ENCODE assay signal across 8 cellular contexts in genomic region chr14:72516936-72517408, GRCh38.
DNase-seq lines count a peak whose midpoint lies in the region; ATAC-seq and TF ChIP-seq lines count a peak whose summit lies in the region.

No MANE protein-coding gene starts in this region.

- H2AFZ ChIP-seq in parathyroid adenoma: peak overlapping the region; percentile 65

- H3K4me3 Mint-ChIP-seq in CD8-positive, alpha-beta memory T cell: peak overlapping the region in 3 of 7 donors; percentile 35 to 47 (median 45)

- no peak for TF ChIP-seq EP300 in gastroesophageal sphincter (IDR thresholded peaks at IDR 0.05)

- H3K36me3 Mint-ChIP-seq in CD8-positive, alpha-beta memory T cell: no peaks in the 10 kb centered on the region

- no peak overlapping the region for H3K27ac ChIP-seq in CD8-positive, alpha-beta memory T cell (ENCODE audit: low read depth, low read length)
- H3K27ac ChIP-seq in HL-60 (replicated peaks) (no peak overlapping the region), gastroesophageal sphincter (no peak overlapping the region), parathyroid adenoma (peak overlapping the region; percentile 52), upper lobe of right lung (no peak overlapping the region)

- H3K79me2 ChIP-seq in parathyroid adenoma: no peaks in the 10 kb centered on the region

- H3K4me2 ChIP-seq in parathyroid adenoma (ENCODE audit: low read length): peak overlapping the region; percentile 54

- H3K27me3 Mint-ChIP-seq in CD8-positive, alpha-beta memory T cell: peaks cover 0 to 3% of the 10 kb centered on the region in 2 donors

- peaks cover 51 to 55% (median 53%) of the 10 kb centered on the region in 3 donors for H3K4me1 Mint-ChIP-seq in CD8-positive, alpha-beta memory T cell

- intact Hi-C loops in upper lobe of right lung (cut with DNase I): loop anchor here (5.0 kb wide), 1 partner anchor 390 kb away; no protein-coding TSS in a partner anchor

- no peak for TF ChIP-seq POLR2A in gastroesophageal sphincter (IDR thresholded peaks at IDR 0.05)

- peak; percentile 58 to 78 (median 64) for DNase-seq in CD8-positive, alpha-beta memory T cell
- DNase-seq in HL-60 (ENCODE audit: low read depth in 1 of 2, low spot score in 1 of 2) (peak in 1 of 2 experiments; percentile 15), RPMI7951 (ENCODE audit: low read depth) (peak; percentile 82), upper lobe of right lung (no peak)
- DNase-seq in activated gamma-delta T cell treated with anti-CD3 and anti-CD28 coated beads, Interleukin-2, amount 50 U/mL, for 16 hours (ENCODE audit: low read depth): peak; percentile 65

- POLR2A ChIA-PET in CD8-positive, alpha-beta memory T cell (lab: Charles Lee): no interaction called here

- peaks cover 34% of the 10 kb centered on the region for H3K4me1 ChIP-seq in CD8-positive, alpha-beta memory T cell (ENCODE audit: insufficient read depth, low read length)
- peaks cover 0 to 7% (median 0%) of the 10 kb centered on the region in 3 donors for H3K4me1 ChIP-seq in gastroesophageal sphincter
- peaks cover 23% of the 10 kb centered on the region for H3K4me1 ChIP-seq in parathyroid adenoma
- no peaks in the 10 kb centered on the region for H3K4me1 ChIP-seq in upper lobe of right lung

- H3K4me3 ChIP-seq in CD8-positive, alpha-beta memory T cell (ENCODE audit: low read length): no peak overlapping the region
- H3K4me3 ChIP-seq in HL-60 (replicated peaks; ENCODE audit: insufficient read depth, low read length) (no peak overlapping the region), gastroesophageal sphincter (no peak overlapping the region), parathyroid adenoma (ENCODE audit: low read depth, low read length) (peak overlapping the region; percentile 15), upper lobe of right lung (no peak overlapping the region)

- peaks cover 0 to 2% (median 0%) of the 10 kb centered on the region in 5 donors for H3K9me3 Mint-ChIP-seq in CD8-positive, alpha-beta memory T cell

- no peak overlapping the region for H3K9ac ChIP-seq in parathyroid adenoma

- WGBS in gastroesophageal sphincter (ENCODE audit: low coverage in 1 of 2), 2 donors: 19 to 40% methylated on average over 3 to 5 of the region's 5 CpGs

- no peaks in the 10 kb centered on the region for H3K36me3 ChIP-seq in CD8-positive, alpha-beta memory T cell (ENCODE audit: insufficient read depth, low read length)
- H3K36me3 ChIP-seq in gastroesophageal sphincter (no peaks in the 10 kb centered on the region), parathyroid adenoma (ENCODE audit: control insufficient read depth, insufficient read depth, low read length) (no peaks in the 10 kb centered on the region), upper lobe of right lung (no peaks in the 10 kb centered on the region)

- ATAC-seq in gastroesophageal sphincter: peak; percentile 65
- peak; percentile 83 for ATAC-seq in upper lobe of right lung
- no peak for ATAC-seq in GM19035 (IDR thresholded peaks at IDR 0.05; ENCODE audit: unreplicated experiment)

- H3K27ac Mint-ChIP-seq in CD8-positive, alpha-beta memory T cell: peak overlapping the region in 1 of 8 donors; percentile 6

- CTCF ChIA-PET in CD8-positive, alpha-beta memory T cell (lab: Charles Lee): interaction anchor here (0.8 to 10.0 kb wide), 19 partner anchors 11 to 433 kb away, joined by 3 to 138 read pairs (median 5); partner anchors contain the start of gene DPF3

- no peaks in the 10 kb centered on the region for H3K27me3 ChIP-seq in CD8-positive, alpha-beta memory T cell (ENCODE audit: insufficient read depth, low read length, poor library complexity, severe bottlenecking)
- no peaks in the 10 kb centered on the region for H3K27me3 ChIP-seq in HL-60 (ENCODE audit: insufficient read depth, poor library complexity, severe bottlenecking)
- no peaks in the 10 kb centered on the region for H3K27me3 ChIP-seq in gastroesophageal sphincter
- H3K27me3 ChIP-seq in parathyroid adenoma (ENCODE audit: control insufficient read depth, insufficient read depth, low read length): no peaks in the 10 kb centered on the region
- H3K27me3 ChIP-seq in upper lobe of right lung: no peaks in the 10 kb centered on the region

- H3K9me3 ChIP-seq in CD8-positive, alpha-beta memory T cell (ENCODE audit: low read length): no peaks in the 10 kb centered on the region
- H3K9me3 ChIP-seq in gastroesophageal sphincter: peaks cover 0 to 12% (median 0%) of the 10 kb centered on the region in 3 donors
- no peaks in the 10 kb centered on the region for H3K9me3 ChIP-seq in parathyroid adenoma (ENCODE audit: control insufficient read depth, low read length)
- no peaks in the 10 kb centered on the region for H3K9me3 ChIP-seq in upper lobe of right lung

- TF ChIP-seq CTCF in HL-60 (IDR thresholded peaks at IDR 0.05; ENCODE audit: insufficient read depth, low read length) (peak; percentile 49), gastroesophageal sphincter (IDR thresholded peaks at IDR 0.05) (peak; percentile 83 to 94 (median 90)), parathyroid adenoma (IDR thresholded peaks at IDR 0.05) (peak; percentile 97), upper lobe of right lung (IDR thresholded peaks at IDR 0.05) (peak; percentile 84)
